In genomic region chr3:181487236-181487978, GRCh38 we compare ENCODE assay signal across 21 cellular contexts.
DNase-seq lines count a peak whose midpoint lies in the region; ATAC-seq and TF ChIP-seq lines count a peak whose summit lies in the region.
"Had no signal": no experiment of that assay in that cellular context is flagged by ENCODE, and none has a peak within 500 bp of the region (broad histone marks: within the 10 kb centered on the region; RNA-seq: fewer than 3 reads in every experiment).

No MANE protein-coding gene starts in this region.

- no peaks in the 10 kb centered on the region for H3K9me2 ChIP-seq in Loucy (replicated peaks; ENCODE audit: low read depth, low read length)

- peaks cover 21% of the 10 kb centered on the region for H3K4me1 ChIP-seq in Loucy (ENCODE audit: insufficient read depth, low read length, poor library complexity, severe bottlenecking)
- peaks cover 0 to 7% (median 0%) of the 10 kb centered on the region in 4 donors for H3K4me1 ChIP-seq in stomach

- H3F3A ChIP-seq in Loucy (ENCODE audit: low read depth): no peaks in the 10 kb centered on the region

- no peak for TF ChIP-seq CTCF in Loucy (conservative IDR thresholded peaks at IDR 0.05; ENCODE audit: low read length)
- no peak for TF ChIP-seq CTCF in stomach (IDR thresholded peaks at IDR 0.05)

- H3K9me3 ChIP-seq in Loucy (ENCODE audit: insufficient read depth, low read depth, low read length) (no peaks in the 10 kb centered on the region), stomach (no peaks in the 10 kb centered on the region)
- H3K9me3 ChIP-seq: lower lobe of right lung, tibial nerve had no signal

- peak; percentile 87 for DNase-seq in NCI-H2029 treated with DMSO at 0.1 percent for 48 hours (lab: John Stamatoyannopoulos, UW)
- peak; percentile 89 for DNase-seq in NCI-H774 (lab: John Stamatoyannopoulos, UW)
- peak; percentile 41 for DNase-seq in stomach
- DNase-seq: activated CD4-positive, alpha-beta T cell treated with anti-CD3 and anti-CD28 coated beads for 36 hours; activated CD8-positive, alpha-beta memory T cell treated with anti-CD3 and anti-CD28 coated beads, Interleukin-2, amount 50 U/mL, for 48 hours; activated naive CD4-positive, alpha-beta T cell treated with anti-CD3 and anti-CD28 coated beads for 36 hours; cortex of kidney; DMS 273 treated with DMSO at 0.1 percent for 48 hours; glutamatergic neuron; lower lobe of right lung; NCI-H1048; OCI-M1; posterior cingulate gyrus; stimulated activated CD4-positive, alpha-beta T cell treated with anti-CD3 and anti-CD28 coated beads, Interleukin-4, amount 100 ng/mL, for 4 hours had no signal

- no peak for TF ChIP-seq EP300 in stomach (IDR thresholded peaks at IDR 0.05)

- H3K9ac ChIP-seq in Loucy (ENCODE audit: low read depth, low read length, poor library complexity, severe bottlenecking): peak overlapping the region; percentile 33

- no peaks in the 10 kb centered on the region for H3K36me3 ChIP-seq in Loucy (ENCODE audit: insufficient read depth, low read length)
- H3K36me3 ChIP-seq in stomach: no peaks in the 10 kb centered on the region
- H3K36me3 ChIP-seq: lower lobe of right lung, tibial nerve had no signal

- H3K27me3 ChIP-seq in Loucy (ENCODE audit: insufficient read depth, low read length, poor library complexity, severe bottlenecking) (no peaks in the 10 kb centered on the region), stomach (no peaks in the 10 kb centered on the region)
- H3K27me3 ChIP-seq: tibial nerve had no signal

- no peak for TF ChIP-seq POLR2A in stomach (IDR thresholded peaks at IDR 0.05)

- no peaks in the 10 kb centered on the region for H4K20me1 ChIP-seq in Loucy (ENCODE audit: insufficient read depth, low read length, poor library complexity, severe bottlenecking)

- 34 to 57% (median 37%) methylated on average over 5 of the region's 5 CpGs for WGBS in stomach, 5 donors

- peak overlapping the region; percentile 48 for H3K4me2 ChIP-seq in Loucy (ENCODE audit: low read depth, low read length, poor library complexity, severe bottlenecking)

- H3K27ac ChIP-seq in stomach: no peak overlapping the region
- H3K27ac ChIP-seq: lower lobe of right lung, skin epidermis had no signal

- ATAC-seq in GM19397 (IDR thresholded peaks at IDR 0.05; ENCODE audit: unreplicated experiment) (no peak), GM18511 (IDR thresholded peaks at IDR 0.05; ENCODE audit: unreplicated experiment) (no peak), HG03432 (IDR thresholded peaks at IDR 0.05; ENCODE audit: unreplicated experiment) (no peak), HG03175 (IDR thresholded peaks at IDR 0.05; ENCODE audit: unreplicated experiment) (no peak)
- ATAC-seq: activated CD4-positive, alpha-beta T cell treated with anti-CD3 and anti-CD28 coated beads for 36 hours; lower lobe of right lung had no signal

- H2AFZ ChIP-seq in Loucy (ENCODE audit: low read length): peak overlapping the region; percentile 45; the same call in 1 of the 2 replicates

- no peaks in the 10 kb centered on the region for H3K79me2 ChIP-seq in Loucy (ENCODE audit: insufficient read depth, low read length)

- H3K4me3 ChIP-seq in Loucy (ENCODE audit: low read length, poor library complexity, severe bottlenecking): peak overlapping the region; percentile 30
- no peak overlapping the region for H3K4me3 ChIP-seq in stomach
- H3K4me3 ChIP-seq: lower lobe of right lung, skin epidermis, tibial nerve had no signal

- intact Hi-C loops in stomach (cut with DNase I; ENCODE audit: low total_unique reads): no loop called here
